Comparison of ENCODE assay signal across 1 cellular context in the genomic region with DNA sequence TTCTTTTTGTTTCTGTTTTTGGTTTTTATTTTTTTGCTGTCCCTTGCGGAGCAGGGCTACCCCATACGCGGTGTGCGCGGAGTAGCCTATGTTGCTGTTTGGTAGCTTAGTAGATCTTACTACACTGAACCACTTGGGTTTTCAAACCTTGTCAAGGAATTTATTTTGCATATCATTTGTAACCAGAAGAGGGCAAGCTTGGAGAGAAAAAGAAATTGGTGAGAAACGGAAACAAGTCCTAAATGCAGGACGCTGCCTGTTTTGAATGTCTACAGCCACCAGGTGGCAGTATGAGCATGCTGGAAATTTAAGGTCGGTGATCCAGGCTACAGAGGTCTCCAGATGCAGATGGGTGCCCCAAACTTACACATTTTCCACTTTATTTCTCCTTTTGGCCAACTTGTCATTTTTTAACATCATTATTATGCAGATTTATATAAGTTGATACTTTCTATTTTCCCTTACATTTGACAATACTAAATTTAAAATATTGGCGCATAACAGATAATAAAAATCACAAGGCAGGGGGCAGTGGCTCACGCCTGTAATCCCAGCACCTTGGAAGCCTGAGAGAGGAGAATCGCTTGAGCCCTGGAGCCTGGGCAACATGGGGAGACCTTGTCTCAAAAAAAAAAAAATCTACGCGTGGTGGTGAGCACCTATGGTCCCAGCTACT.
TF ChIP-seq lines count a peak whose summit lies in the region.

No MANE protein-coding gene starts in this region.

TF ChIP-seq in IMR-90, 13 proteins besides CTCF, POLR2A, EP300 and RAD21:
- TF ChIP-seq MXI1 (IDR thresholded peaks at IDR 0.05; ENCODE audit: borderline replicate concordance, low read depth, low read length) (no peak), NFE2L2 (IDR thresholded peaks at IDR 0.05; ENCODE audit: low read depth, low read length) (no peak), FOS (IDR thresholded peaks at IDR 0.05; ENCODE audit: low read depth, low read length) (no peak), CHD1 (IDR thresholded peaks at IDR 0.05; ENCODE audit: low read depth, low read length) (no peak), MAZ (IDR thresholded peaks at IDR 0.05; ENCODE audit: borderline replicate concordance, low read depth, low read length) (no peak), SMC3 (IDR thresholded peaks at IDR 0.05; ENCODE audit: low read depth, low read length) (peak; percentile 84), RCOR1 (IDR thresholded peaks at IDR 0.05; ENCODE audit: insufficient replicate concordance, low read length) (no peak), USF2 (IDR thresholded peaks at IDR 0.05; ENCODE audit: low read depth, low read length) (no peak)
- TF ChIP-seq, protein P1, sequence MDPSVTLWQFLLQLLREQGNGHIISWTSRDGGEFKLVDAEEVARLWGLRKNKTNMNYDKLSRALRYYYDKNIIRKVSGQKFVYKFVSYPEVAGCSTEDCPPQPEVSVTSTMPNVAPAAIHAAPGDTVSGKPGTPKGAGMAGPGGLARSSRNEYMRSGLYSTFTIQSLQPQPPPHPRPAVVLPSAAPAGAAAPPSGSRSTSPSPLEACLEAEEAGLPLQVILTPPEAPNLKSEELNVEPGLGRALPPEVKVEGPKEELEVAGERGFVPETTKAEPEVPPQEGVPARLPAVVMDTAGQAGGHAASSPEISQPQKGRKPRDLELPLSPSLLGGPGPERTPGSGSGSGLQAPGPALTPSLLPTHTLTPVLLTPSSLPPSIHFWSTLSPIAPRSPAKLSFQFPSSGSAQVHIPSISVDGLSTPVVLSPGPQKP (IDR thresholded peaks at IDR 0.05; ENCODE audit: borderline replicate concordance, low read depth, low read length), result no peak
TF ChIP-seq in IMR-90: peak in this region for 1.
